In the genomic region with DNA sequence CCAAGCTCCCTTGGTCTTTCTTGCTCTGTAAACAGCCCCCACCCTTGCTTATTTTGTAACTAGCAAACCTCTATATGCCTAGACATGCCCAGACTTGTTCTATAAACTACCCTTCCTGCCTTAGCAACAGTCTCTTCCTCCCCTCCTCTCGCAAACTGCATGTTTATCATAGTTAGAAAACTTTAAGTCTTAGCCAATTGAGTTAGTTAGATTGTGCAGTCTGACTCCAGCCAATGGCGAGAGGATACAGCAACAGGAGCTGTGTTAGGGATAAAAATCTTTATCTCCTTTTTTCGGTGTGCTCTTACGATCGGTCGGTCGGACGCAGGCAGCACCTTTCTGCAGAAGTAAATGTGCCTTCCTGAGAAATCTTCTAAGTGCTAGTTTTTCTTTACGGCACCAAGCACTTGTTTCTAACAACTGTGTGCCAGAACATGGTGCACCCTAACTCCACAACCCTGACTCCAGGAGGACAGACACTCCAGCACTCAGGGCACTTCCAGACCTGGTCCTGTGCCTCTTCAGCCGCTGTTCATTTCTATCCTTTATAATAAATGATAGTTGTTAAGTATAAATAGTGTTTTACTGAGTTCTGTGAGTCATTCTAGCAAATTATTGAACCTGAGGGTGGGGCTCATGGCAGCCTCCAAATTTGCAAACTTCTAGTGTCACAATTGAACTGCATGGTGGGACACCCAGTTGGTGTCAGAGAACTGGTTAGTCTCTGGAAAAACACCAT, we compare ENCODE assay signal across 13 cellular contexts. TPM values are rescaled to one million over a fixed set of nuclear protein-coding genes. Genes with fewer than 3 reads are reported as not detected.
DNase-seq lines count a peak whose midpoint lies in the region; ATAC-seq, FAIRE-seq and TF ChIP-seq lines count a peak whose summit lies in the region.
"Had no signal": no experiment of that assay in that cellular context is flagged by ENCODE, and none has a peak within 500 bp of the region (broad histone marks: within the 10 kb centered on the region; RNA-seq: fewer than 3 reads in every experiment).

No MANE protein-coding gene starts in this region.

- H3K36me3 ChIP-seq in K562 (ENCODE audit: control insufficient read depth, insufficient read depth, low read length): no peaks in the 10 kb centered on the region

- H3K9me1 ChIP-seq in K562 (ENCODE audit: control insufficient read depth, insufficient read depth, low read length): no peaks in the 10 kb centered on the region

- no peak for TF ChIP-seq CTCF in K562 (IDR thresholded peaks at IDR 0.05 in 2 of 3, conservative IDR thresholded peaks at IDR 0.05 in 1 of 3; ENCODE audit: insufficient read depth in 2 of 3, low read depth in 1 of 3, low read length in 3 of 3)
- TF ChIP-seq CTCF in neural crest cell (conservative IDR thresholded peaks at IDR 0.05): no peak

- H3K4me3 Mint-ChIP-seq in neural crest cell: no peak overlapping the region
- H3K4me3 Mint-ChIP-seq: central memory CD8-positive, alpha-beta T cell; memory B cell had no signal

- H3K9me3 Mint-ChIP-seq in neural crest cell: peaks cover 13% of the 10 kb centered on the region

- no peaks in the 10 kb centered on the region for H3K4me1 Mint-ChIP-seq in neural crest cell
- H3K4me1 Mint-ChIP-seq: central memory CD8-positive, alpha-beta T cell; memory B cell had no signal

- H3K27ac ChIP-seq in K562 (ENCODE audit: extremely low read depth, low read depth, low read length): no peak overlapping the region
- H3K27ac ChIP-seq: PC-9, tibial artery had no signal

- no peaks in the 10 kb centered on the region for H3K79me2 ChIP-seq in K562 (ENCODE audit: control insufficient read depth, insufficient read depth, low read length)

- no peak overlapping the region for H2AFZ ChIP-seq in K562 (ENCODE audit: low read depth, low read length)
- H2AFZ ChIP-seq: PC-9 had no signal

- CTCF ChIA-PET in K562 (lab: Yijun Ruan, JAX; ENCODE audit: low intra/inter-chr PET ratio): interaction anchor here (0.7 kb wide), 1 partner anchor 124 kb away, joined by 3 read pairs; no protein-coding TSS in a partner anchor

- H3K36me3 Mint-ChIP-seq in neural crest cell (ENCODE audit: low read depth): peaks cover 23% of the 10 kb centered on the region

- DNase-seq in SIG-M5 treated with dmso at 0.1 percent for 504 hours (lab: John Stamatoyannopoulos, UW; ENCODE audit: unreplicated experiment) (peak; percentile 67), SIG-M5 (lab: John Stamatoyannopoulos, UW) (no peak), LoVo (ENCODE audit: low spot score) (peak; percentile 62), K562 (ENCODE audit: extremely low read depth in 1 of 4, low spot score in 3 of 4) (no peak), neural crest cell (ENCODE audit: low read depth, low spot score) (no peak), cerebellum (ENCODE audit: low spot score) (no peak), pons (ENCODE audit: low spot score) (no peak)
- DNase-seq: activated gamma-delta T cell, PC-9, tibial artery had no signal

- H4K20me1 ChIP-seq in K562 (replicated peaks; ENCODE audit: control insufficient read depth, insufficient read depth, low read length): no peaks in the 10 kb centered on the region

- under 1% methylated on average over 10 of the region's 10 CpGs for WGBS in K562 (ENCODE audit: insufficient coverage, low coverage, missing lambda C conversion rate)

- no peak for TF ChIP-seq RAD21 in K562 (CRISPR knock-in tag; conservative IDR thresholded peaks at IDR 0.05 in 1 of 2, IDR thresholded peaks at IDR 0.05 in 1 of 2)

- ATAC-seq in K562: no peak
- ATAC-seq in GM18870 (IDR thresholded peaks at IDR 0.05; ENCODE audit: unreplicated experiment): no peak

- peak overlapping the region; percentile 16 for H3K27ac Mint-ChIP-seq in neural crest cell (ENCODE audit: unreplicated experiment)
- H3K27ac Mint-ChIP-seq: memory B cell had no signal

- no peak for TF ChIP-seq POLR2A in K562 (conservative IDR thresholded peaks at IDR 0.05)

- POLR2A ChIA-PET in K562 (lab: Yijun Ruan, JAX): no interaction called here

- no peak for TF ChIP-seq EP300 in K562 (IDR thresholded peaks at IDR 0.05; ENCODE audit: low read length)

- H3K27me3 Mint-ChIP-seq in neural crest cell (ENCODE audit: low read depth): no peaks in the 10 kb centered on the region
- H3K27me3 Mint-ChIP-seq: central memory CD8-positive, alpha-beta T cell; memory B cell had no signal

- BruUV-seq in K562 (replicated peaks; lab: Mats Ljungman, UMichigan): no TSS peak

- H3K4me3 ChIP-seq in K562: no peak overlapping the region
- H3K4me3 ChIP-seq: PC-9, tibial artery had no signal

- peaks cover 0 to 4% of the 10 kb centered on the region in 2 experiments; a peak in 2 of 5 replicates for H3K27me3 ChIP-seq in K562 (ENCODE audit: control insufficient read depth in 2 of 2, insufficient read depth in 2 of 2, low read length in 2 of 2)
- H3K27me3 ChIP-seq: tibial artery had no signal

- no peak for FAIRE-seq in K562 (lab: Jason Lieb, UNC)

- peaks cover under 1% of the 10 kb centered on the region; the same call in 1 of the 2 replicates for H3K9me3 ChIP-seq in K562 (replicated peaks; ENCODE audit: control insufficient read depth, insufficient read depth, low read depth, low read length)

- in situ Hi-C loops in K562 (cut with MboI): no loop called here

- H3K9ac ChIP-seq in K562 (ENCODE audit: insufficient read depth in 1 of 2, low read depth in 2 of 2, low read length in 2 of 2): no peak overlapping the region

- intact Hi-C loops in K562 (cut with micrococcal nuclease): no loop called here

- no peaks in the 10 kb centered on the region for H3K4me1 ChIP-seq in K562 (replicated peaks in 1 of 2; ENCODE audit: control insufficient read depth in 2 of 2, insufficient read depth in 2 of 2, low read length in 2 of 2)
- H3K4me1 ChIP-seq: tibial artery had no signal

- no peak overlapping the region for H3K4me2 ChIP-seq in K562 (ENCODE audit: insufficient read depth, low read length)
- H3K4me2 ChIP-seq: PC-9 had no signal

TF ChIP-seq in K562, 482 proteins besides CTCF, POLR2A, EP300 and RAD21 (continues in another document):
- TF ChIP-seq, protein P1, sequence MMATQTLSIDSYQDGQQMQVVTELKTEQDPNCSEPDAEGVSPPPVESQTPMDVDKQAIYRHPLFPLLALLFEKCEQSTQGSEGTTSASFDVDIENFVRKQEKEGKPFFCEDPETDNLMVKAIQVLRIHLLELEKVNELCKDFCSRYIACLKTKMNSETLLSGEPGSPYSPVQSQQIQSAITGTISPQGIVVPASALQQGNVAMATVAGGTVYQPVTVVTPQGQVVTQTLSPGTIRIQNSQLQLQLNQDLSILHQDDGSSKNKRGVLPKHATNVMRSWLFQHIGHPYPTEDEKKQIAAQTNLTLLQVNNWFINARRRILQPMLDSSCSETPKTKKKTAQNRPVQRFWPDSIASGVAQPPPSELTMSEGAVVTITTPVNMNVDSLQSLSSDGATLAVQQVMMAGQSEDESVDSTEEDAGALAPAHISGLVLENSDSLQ (IDR thresholded peaks at IDR 0.05): no peak
- TF ChIP-seq ZNF561 (CRISPR knock-in tag; conservative IDR thresholded peaks at IDR 0.05): 0 out of 2 replicates have a peak, but pooled peaks have one; percentile 29
- TF ChIP-seq TAF7 (tag; IDR thresholded peaks at IDR 0.05): no peak
- TF ChIP-seq, protein P2, sequence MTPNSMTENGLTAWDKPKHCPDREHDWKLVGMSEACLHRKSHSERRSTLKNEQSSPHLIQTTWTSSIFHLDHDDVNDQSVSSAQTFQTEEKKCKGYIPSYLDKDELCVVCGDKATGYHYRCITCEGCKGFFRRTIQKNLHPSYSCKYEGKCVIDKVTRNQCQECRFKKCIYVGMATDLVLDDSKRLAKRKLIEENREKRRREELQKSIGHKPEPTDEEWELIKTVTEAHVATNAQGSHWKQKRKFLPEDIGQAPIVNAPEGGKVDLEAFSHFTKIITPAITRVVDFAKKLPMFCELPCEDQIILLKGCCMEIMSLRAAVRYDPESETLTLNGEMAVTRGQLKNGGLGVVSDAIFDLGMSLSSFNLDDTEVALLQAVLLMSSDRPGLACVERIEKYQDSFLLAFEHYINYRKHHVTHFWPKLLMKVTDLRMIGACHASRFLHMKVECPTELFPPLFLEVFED (CRISPR knock-in tag; conservative IDR thresholded peaks at IDR 0.05): no peak
- TF ChIP-seq LEF1 (IDR thresholded peaks at IDR 0.05): no peak

RNA-seq across cellular contexts. Expression of a gene that starts 25.7 kb away (rescaled TPM):
- 0.16 TPM in 1 of 2 replicates, not detected in the other for total RNA-seq in K562 (2011; cell fraction: chromatin; rRNA removed; ENCODE audit: low replicate concordance)
- 0.17 TPM in 1 of 2 replicates, not detected in the other for total RNA-seq in K562 (2011; cell fraction: nucleolus; rRNA removed)
- not detected in 2 replicates for total RNA-seq in K562 (2011; cell fraction: nucleoplasm; rRNA removed)
- total RNA-seq in K562 (2014; rRNA removed): not detected in 2 replicates
- total RNA-seq in K562 (2014; rRNA removed; fragmentation: Illumina TruSeq; extraction: Trizol): not detected in 2 replicates
- total RNA-seq in K562 (2015; rRNA removed; fragmentation: Illumina TruSeq; extraction: Trizol): not detected in 2 replicates
- total RNA-seq in K562 (2021): 0.11 and 0.58 TPM in 2 replicates
- 0.14 and 0.31 TPM in 2 replicates for polyA plus RNA-seq in K562 (2011; rRNA removed)
- 0.13 and 0.72 TPM in 2 replicates for polyA plus RNA-seq in K562 (2011; cell fraction: cytosol; rRNA removed)
- 0.04 TPM in 1 of 2 replicates, not detected in the other for polyA plus RNA-seq in K562 (2011; cell fraction: nucleus; rRNA removed)
- 0.13 and 0.21 TPM in 2 replicates for polyA plus RNA-seq in K562 (2012)
- polyA plus RNA-seq in K562 (2014; fragmentation: Illumina TruSeq; extraction: Trizol): 0.10 TPM in 1 of 2 replicates, not detected in the other
- polyA plus RNA-seq in K562 (2014; fragmentation: Nextera tagmentation; extraction: Ambion mirVana): under 1 TPM; 0.06 TPM
- polyA plus RNA-seq in K562 (2014; rRNA removed): 0.08 TPM in 1 of 2 replicates, not detected in the other
- polyA minus RNA-seq in K562 (2011; rRNA and poly(A)+ RNA removed): 0.21 TPM in 1 of 2 replicates, not detected in the other
- 0.27 TPM in 1 of 2 replicates, not detected in the other for polyA minus RNA-seq in K562 (2011; cell fraction: cytosol; rRNA and poly(A)+ RNA removed)
- not detected in 2 replicates for polyA minus RNA-seq in K562 (2011; cell fraction: nucleus; rRNA and poly(A)+ RNA removed)
- 35.2 and 38.2 TPM in 2 replicates for total RNA-seq in neural crest cell
- total RNA-seq in cerebellum: 54.4 TPM

Comparison
In these comparisons a context has a peak if more than half of its experiments do, and no peak if none do; other contexts are left out.
1. DNase-seq: peak in SIG-M5 treated with dmso at 0.1 percent for 504 hours (single experiment) and LoVo (single experiment); none in SIG-M5 (single experiment), K562 (0 of 4), neural crest cell (single experiment), cerebellum (single experiment) and pons (single experiment).
2. RNA of a gene that starts 25.7 kb away (total RNA-seq): 54.4 TPM in cerebellum (single experiment) and 35.2 to 38.2 TPM in neural crest cell; 0.11 to 0.58 TPM in K562; every median in the first group is over 10 times any median in the second.